8 cellular contexts compared by ENCODE assay signal in genomic region chr3:51671090-51672082, GRCh38. TPM values are rescaled to one million over a fixed set of nuclear protein-coding genes. Genes with fewer than 3 reads are reported as not detected.
A peak's percentile ranks its signal among the peaks of the same experiment; 100 is the strongest.
DNase-seq lines count a peak whose midpoint lies in the region; ATAC-seq and TF ChIP-seq lines count a peak whose summit lies in the region.

TEX264 (plus strand) TSS chr3:51671252; CDS start chr3:51674305, 3,053 bp downstream.

- H3K4me1 ChIP-seq in gastroesophageal sphincter (peaks cover 0 to 70% (median 22%) of the 10 kb centered on the region in 3 donors), neutrophil (ENCODE audit: control insufficient read depth in 1 of 2, insufficient read depth in 1 of 2, low read depth in 1 of 2, low read length in 1 of 2) (peaks cover 48 to 56% of the 10 kb centered on the region in 2 experiments)

- ATAC-seq in GM21717 (IDR thresholded peaks at IDR 0.05; ENCODE audit: unreplicated experiment) (peak; percentile 75), gastroesophageal sphincter (peak; percentile 90)

- no peak for TF ChIP-seq EP300 in gastroesophageal sphincter (IDR thresholded peaks at IDR 0.05)

- H3K27ac ChIP-seq in gastroesophageal sphincter (peak within 1 kb of the TSS; percentile 91 to 94 (median 94)), neutrophil (peak within 1 kb of the TSS; percentile 89), substantia nigra (ENCODE audit: low read depth, low read length, poor library complexity, severe bottlenecking) (peak within 1 kb of the TSS; percentile 73)

- TF ChIP-seq CTCF in gastroesophageal sphincter (IDR thresholded peaks at IDR 0.05), result peak in 1 of 4 experiments; percentile 20
- TF ChIP-seq CTCF in neutrophil (IDR thresholded peaks at IDR 0.05), result peak; percentile 40

- H3K4me3 ChIP-seq in gastroesophageal sphincter (peak within 1 kb of the TSS; percentile 95 to 97), neutrophil (ENCODE audit: low read depth in 1 of 2, low read length in 1 of 2) (peak within 1 kb of the TSS; percentile 91 to 97)

- DNase-seq in EH (ENCODE audit: low read depth) (peak; percentile 87), KG1 (lab: John Stamatoyannopoulos, UW) (peak; percentile 28), SK-N-DZ (ENCODE audit: low spot score) (peak; percentile 77), substantia nigra (lab: John Stamatoyannopoulos, UW) (peak in 47 of 49 donors; percentile 22 to 92 (median 71))
- DNase-seq in activated naive CD4-positive, alpha-beta T cell treated with Interleukin-2 at 50 U/mL for 16 hours, result peak; percentile 92

- WGBS in gastroesophageal sphincter (ENCODE audit: low coverage in 1 of 2), 2 donors, result 5% methylated on average over 8 of the region's 99 CpGs; no CpG with 5 or more reads in 1 of the 2 donors

- H3K27me3 ChIP-seq in gastroesophageal sphincter, result no peaks in the 10 kb centered on the region
- no peaks in the 10 kb centered on the region for H3K27me3 ChIP-seq in neutrophil

- H3K36me3 ChIP-seq in gastroesophageal sphincter (peaks cover 0 to 23% of the 10 kb centered on the region in 2 donors), neutrophil (no peaks in the 10 kb centered on the region)

- H3K9me3 ChIP-seq in gastroesophageal sphincter (no peaks in the 10 kb centered on the region), neutrophil (no peaks in the 10 kb centered on the region)

- TF ChIP-seq POLR2A in gastroesophageal sphincter (IDR thresholded peaks at IDR 0.05), result peak; percentile 87 to 88

RNA-seq across cellular contexts. Expression of gene TEX264, which starts in this region (rescaled TPM):
- 30.5 and 33.3 TPM in 2 replicates for polyA plus RNA-seq in SK-N-DZ (2014; cell fraction: cytosol; rRNA removed)
- polyA plus RNA-seq in SK-N-DZ (2014; cell fraction: nucleus; rRNA removed), result 27.6 and 34.4 TPM in 2 replicates
- 10 to 100 TPM; 43.9 to 67.5 (median 51.4) TPM for total RNA-seq in gastroesophageal sphincter

Comparison
In these comparisons a context has a peak if more than half of its experiments do, and no peak if none do; other contexts are left out.
1. Peak in every context shown above with its lines: DNase-seq, ATAC-seq, H3K4me3 ChIP-seq and H3K27ac ChIP-seq.
2. DNase-seq: peak in every context shown above with its lines; median percentile 92 in activated naive CD4-positive, alpha-beta T cell treated with Interleukin-2 at 50 U/mL for 16 hours; 87 in EH; 77 in SK-N-DZ; 71 in substantia nigra; 28 in KG1.